ENCODE assay signal across 17 cellular contexts in genomic region chr16:17078950-17079631, GRCh38.
"Had no signal": no experiment of that assay in that cellular context is flagged by ENCODE, and none has a peak within 500 bp of the region (broad histone marks: within the 10 kb centered on the region; RNA-seq: fewer than 3 reads in every experiment).

No MANE protein-coding gene starts in this region.

- H3K36me3 ChIP-seq: brain microvascular endothelial cell, tibial nerve had no signal

- H3K4me1 ChIP-seq: tibial nerve had no signal

- FAIRE-seq: TTC549 had no signal

- H3K9me3 Mint-ChIP-seq: activated CD4-positive, alpha-beta T cell treated with anti-CD3 and anti-CD28 coated beads, Interleukin-2, amount 10 ng/mL, durations not matched to agents 24 days and 14 days; activated naive CD8-positive, alpha-beta T cell treated with anti-CD3 and anti-CD28 coated beads, Interleukin-2, amount 10 ng/mL, durations not matched to agents 7 days and 5 days; central memory CD8-positive, alpha-beta T cell; natural killer cell treated with Interleukin-12 subunit alpha and Interleukin-12 subunit beta and Interleukin-15 and Interleukin-18, amount 100 ng/mL, for 72 hours; stimulated activated naive B cell treated with anti-CD40 and anti-IgM and Interleukin-4, amounts not matched to agents 10 μg/mL and 1 μg/mL and 100 μg/mL, for 72 hours had no signal

- H3K4me1 Mint-ChIP-seq: activated CD4-positive, alpha-beta T cell treated with anti-CD3 and anti-CD28 coated beads, Interleukin-2, amount 10 ng/mL, durations not matched to agents 24 days and 14 days; activated naive CD8-positive, alpha-beta T cell treated with anti-CD3 and anti-CD28 coated beads, Interleukin-2, amount 10 ng/mL, durations not matched to agents 7 days and 5 days; central memory CD8-positive, alpha-beta T cell; stimulated activated naive B cell treated with anti-CD40 and anti-IgM and Interleukin-4, amounts not matched to agents 10 μg/mL and 1 μg/mL and 100 μg/mL, for 72 hours had no signal

- H3K36me3 Mint-ChIP-seq: activated naive CD8-positive, alpha-beta T cell treated with anti-CD3 and anti-CD28 coated beads, Interleukin-2, amount 10 ng/mL, durations not matched to agents 7 days and 5 days; natural killer cell treated with Interleukin-12 subunit alpha and Interleukin-12 subunit beta and Interleukin-15 and Interleukin-18, amount 100 ng/mL, for 72 hours had no signal

- H3K27me3 Mint-ChIP-seq: central memory CD8-positive, alpha-beta T cell; stimulated activated naive B cell treated with anti-CD40 and anti-IgM and Interleukin-4, amounts not matched to agents 10 μg/mL and 1 μg/mL and 100 μg/mL, for 72 hours had no signal

- ATAC-seq: activated CD8-positive, alpha-beta T cell treated with anti-CD3 and anti-CD28 coated beads, Interleukin-2, amount 10 ng/mL, durations not matched to agents 7 days and 5 days; foreskin keratinocyte; natural killer cell treated with Interleukin-12 subunit alpha and Interleukin-12 subunit beta and Interleukin-15 and Interleukin-18, amount 100 ng/mL, for 72 hours; stimulated activated naive B cell treated with anti-CD40 and anti-IgM and Interleukin-4, amounts not matched to agents 10 μg/mL and 1 μg/mL and 100 μg/mL, for 72 hours had no signal

- H3K27ac ChIP-seq: brain microvascular endothelial cell, foreskin keratinocyte, tibial nerve had no signal

- H3K4me3 Mint-ChIP-seq: activated CD4-positive, alpha-beta T cell treated with anti-CD3 and anti-CD28 coated beads, Interleukin-2, amount 10 ng/mL, durations not matched to agents 24 days and 14 days; activated CD8-positive, alpha-beta T cell treated with anti-CD3 and anti-CD28 coated beads, Interleukin-2, amount 10 ng/mL, durations not matched to agents 7 days and 5 days; activated naive CD8-positive, alpha-beta T cell treated with anti-CD3 and anti-CD28 coated beads, Interleukin-2, amount 10 ng/mL, durations not matched to agents 7 days and 5 days; central memory CD8-positive, alpha-beta T cell; natural killer cell treated with Interleukin-12 subunit alpha and Interleukin-12 subunit beta and Interleukin-15 and Interleukin-18, amount 100 ng/mL, for 72 hours; stimulated activated naive B cell treated with anti-CD40 and anti-IgM and Interleukin-4, amounts not matched to agents 10 μg/mL and 1 μg/mL and 100 μg/mL, for 72 hours had no signal

- H3K4me3 ChIP-seq: tibial nerve had no signal

- H3K9me3 ChIP-seq: tibial nerve had no signal

- H3K27me3 ChIP-seq: brain microvascular endothelial cell, tibial nerve had no signal

- H3K27ac Mint-ChIP-seq: activated CD4-positive, alpha-beta T cell treated with anti-CD3 and anti-CD28 coated beads, Interleukin-2, amount 10 ng/mL, durations not matched to agents 24 days and 14 days; activated CD8-positive, alpha-beta T cell treated with anti-CD3 and anti-CD28 coated beads, Interleukin-2, amount 10 ng/mL, durations not matched to agents 7 days and 5 days; activated naive CD8-positive, alpha-beta T cell treated with anti-CD3 and anti-CD28 coated beads, Interleukin-2, amount 10 ng/mL, durations not matched to agents 7 days and 5 days; natural killer cell treated with Interleukin-12 subunit alpha and Interleukin-12 subunit beta and Interleukin-15 and Interleukin-18, amount 100 ng/mL, for 72 hours; stimulated activated naive B cell treated with anti-CD40 and anti-IgM and Interleukin-4, amounts not matched to agents 10 μg/mL and 1 μg/mL and 100 μg/mL, for 72 hours had no signal

- DNase-seq: activated CD4-positive, alpha-beta T cell treated with anti-CD3 and anti-CD28 coated beads, Interleukin-2, amount 10 ng/mL, durations not matched to agents 24 days and 14 days; activated CD4-positive, CD25-positive, alpha-beta regulatory T cell; activated CD8-positive, alpha-beta memory T cell treated with anti-CD3 and anti-CD28 coated beads, Interleukin-2, amount 50 U/mL, for 4 hours; activated CD8-positive, alpha-beta T cell treated with anti-CD3 and anti-CD28 coated beads, Interleukin-2, amount 10 ng/mL, durations not matched to agents 7 days and 5 days; activated naive CD8-positive, alpha-beta T cell treated with anti-CD3 and anti-CD28 coated beads, Interleukin-2, amount 10 ng/mL, durations not matched to agents 7 days and 5 days; brain microvascular endothelial cell; cortex of kidney; effector CD8-positive, alpha-beta T cell; foreskin keratinocyte; mesendoderm; nucleus accumbens; stimulated activated CD4-positive, alpha-beta T cell treated with anti-CD3 and anti-CD28 coated beads, Interleukin-4, amount 100 ng/mL, for 1 hour; stimulated activated naive B cell treated with anti-CD40 and anti-IgM and Interleukin-4, amounts not matched to agents 10 μg/mL and 1 μg/mL and 100 μg/mL, for 72 hours had no signal
